In genomic region chr1:30890502-30891222, GRCh38 we compare ENCODE assay signal across 24 cellular contexts. TPM values are rescaled to one million over a fixed set of nuclear protein-coding genes. Genes with fewer than 3 reads are reported as not detected.
DNase-seq lines count a peak whose midpoint lies in the region; ATAC-seq, FAIRE-seq and TF ChIP-seq lines count a peak whose summit lies in the region.
"Had no signal": no experiment of that assay in that cellular context is flagged by ENCODE, and none has a peak within 500 bp of the region (broad histone marks: within the 10 kb centered on the region; RNA-seq: fewer than 3 reads in every experiment).

No MANE protein-coding gene starts in this region.

- no peaks in the 10 kb centered on the region; a peak in 1 of 3 replicates for H3K36me3 ChIP-seq in HEK293 (ENCODE audit: control insufficient read depth in 2 of 2, insufficient read depth in 1 of 2, low read length in 2 of 2)
- H3K36me3 ChIP-seq in GM12878 (ENCODE audit: control insufficient read depth in 2 of 2, insufficient read depth in 2 of 2, low read length in 1 of 2) = no peaks in the 10 kb centered on the region
- H3K36me3 ChIP-seq in hepatocyte (replicated peaks; ENCODE audit: insufficient read depth, low read depth) = no peaks in the 10 kb centered on the region
- no peaks in the 10 kb centered on the region for H3K36me3 ChIP-seq in stomach
- H3K36me3 ChIP-seq: BLaER1, Peyer's patch had no signal

- BruUV-seq in GM12878 (replicated peaks; lab: Mats Ljungman, UMichigan) = no TSS peak

- no peaks in the 10 kb centered on the region; the same call in 1 of the 2 replicates for H4K20me1 ChIP-seq in GM12878 (ENCODE audit: control insufficient read depth, insufficient read depth)
- H4K20me1 ChIP-seq in hepatocyte (ENCODE audit: insufficient read depth, poor library complexity, severe bottlenecking) = no peaks in the 10 kb centered on the region

- POLR2A ChIA-PET in HEK293 (lab: Yijun Ruan, JAX) = no interaction called here
- POLR2A ChIA-PET in GM12878 (lab: Charles Lee) = no interaction called here

- RAD21 ChIA-PET in GM12878 (lab: Charles Lee; ENCODE audit: unreplicated experiment) = interaction anchor here (0.5 kb wide), 1 partner anchor 1680 kb away, joined by 3 read pairs; no protein-coding TSS in a partner anchor

- H3K4me2 ChIP-seq in GM12878 (ENCODE audit: control insufficient read depth, insufficient read depth) (no peak overlapping the region), hepatocyte (peak overlapping the region; percentile 45)
- H3K4me2 ChIP-seq: A549, BLaER1, GM23338 had no signal

- CTCF ChIA-PET in HEK293 (lab: Yijun Ruan, JAX) = no interaction called here
- CTCF ChIA-PET in GM12878 (lab: Yijun Ruan, JAX) = interaction anchor here (0.8 kb wide), 1 partner anchor 13 kb away, joined by 3 read pairs; no protein-coding TSS in a partner anchor

- WGBS in GM12878 (ENCODE audit: insufficient coverage, insufficient replicate concordance, low lambda C conversion rate, missing lambda C conversion rate) = 20% methylated on average over 10 of the region's 10 CpGs
- WGBS in hepatocyte (ENCODE audit: low lambda C conversion rate, missing lambda C conversion rate) = 55% methylated on average over 10 of the region's 10 CpGs
- 62 to 71% (median 69%) methylated on average over 10 of the region's 10 CpGs for WGBS in stomach, 5 donors

- peaks cover 0 to 4% of the 10 kb centered on the region in 2 donors for H3K9me3 Mint-ChIP-seq in activated naive CD4-positive, alpha-beta T cell treated with anti-CD3 and anti-CD28 coated beads, Interleukin-2, amount 50 U/mL, for 72 hours
- H3K9me3 Mint-ChIP-seq: CD4-positive, alpha-beta memory T cell; GM23338 had no signal

- H3K27me3 ChIP-seq in GM12878 (replicated peaks in 1 of 2; ENCODE audit: control insufficient read depth in 2 of 2, insufficient read depth in 2 of 2, low read length in 1 of 2) (no peaks in the 10 kb centered on the region; a peak in 3 of 4 replicates), hepatocyte (no peaks in the 10 kb centered on the region), stomach (no peaks in the 10 kb centered on the region)
- H3K27me3 ChIP-seq: Peyer's patch had no signal

- TF ChIP-seq CTCF in HEK293 (tag by site-specific recombination; IDR thresholded peaks at IDR 0.05) (no peak), GM12878 (IDR thresholded peaks at IDR 0.05 in 2 of 3, conservative IDR thresholded peaks at IDR 0.05 in 1 of 3; ENCODE audit: control insufficient read depth in 2 of 3, extremely low read depth in 1 of 3, insufficient read depth in 1 of 3, low read depth in 3 of 3, low read length in 3 of 3) (no peak), hepatocyte (IDR thresholded peaks at IDR 0.05; ENCODE audit: poor library complexity) (no peak), stomach (IDR thresholded peaks at IDR 0.05) (no peak)

- H2AFZ ChIP-seq in GM12878 (ENCODE audit: control insufficient read depth, low read depth, low read length) = no peak overlapping the region
- H2AFZ ChIP-seq in hepatocyte = no peak overlapping the region
- H2AFZ ChIP-seq: GM23338 had no signal

- H3K4me3 ChIP-seq in HEK293 (ENCODE audit: low read depth, low read length) (no peak overlapping the region), GM12878 (no peak overlapping the region), hepatocyte (no peak overlapping the region), stomach (no peak overlapping the region)
- H3K4me3 ChIP-seq: A549, BLaER1, GM23338, Peyer's patch had no signal

- SMC1A ChIA-PET in GM12878 (lab: Charles Lee; ENCODE audit: uncharacterized antibody, unreplicated experiment) = no interaction called here

- H3K27ac ChIP-seq in HEK293 (ENCODE audit: extremely low read depth, low read depth, low read length) = no peak overlapping the region
- H3K27ac ChIP-seq in GM12878 (ENCODE audit: control insufficient read depth, insufficient read depth) = no peak overlapping the region
- H3K27ac ChIP-seq in hepatocyte = peak overlapping the region; percentile 74
- H3K27ac ChIP-seq in stomach = peak overlapping the region in 4 of 5 donors; percentile 20 to 87 (median 32)
- H3K27ac ChIP-seq: A549, BLaER1 had no signal

- TF ChIP-seq EP300 in GM12878 (IDR thresholded peaks at IDR 0.05; ENCODE audit: borderline replicate concordance in 1 of 2, control insufficient read depth in 1 of 2, low read depth in 2 of 2, low read length in 2 of 2) = no peak
- TF ChIP-seq EP300 in stomach (IDR thresholded peaks at IDR 0.05) = no peak

- in situ Hi-C loops in GM12878 (cut with MboI) = no loop called here

- H3K27ac Mint-ChIP-seq in activated naive CD4-positive, alpha-beta T cell treated with anti-CD3 and anti-CD28 coated beads, Interleukin-2, amount 50 U/mL, for 72 hours = no peak overlapping the region
- H3K27ac Mint-ChIP-seq: CD4-positive, alpha-beta memory T cell; GM23338 had no signal

- H3K79me2 ChIP-seq in GM12878 (ENCODE audit: control insufficient read depth, insufficient read depth, low read length) (no peaks in the 10 kb centered on the region), hepatocyte (peaks cover 43% of the 10 kb centered on the region)

- no peaks in the 10 kb centered on the region for H3K36me3 Mint-ChIP-seq in activated naive CD4-positive, alpha-beta T cell treated with anti-CD3 and anti-CD28 coated beads, Interleukin-2, amount 50 U/mL, for 72 hours
- H3K36me3 Mint-ChIP-seq: CD4-positive, alpha-beta memory T cell had no signal

- no peaks in the 10 kb centered on the region for H3K9me3 ChIP-seq in HEK293 (ENCODE audit: control insufficient read depth, insufficient read depth, low read depth, low read length)
- H3K9me3 ChIP-seq in GM12878 (replicated peaks; ENCODE audit: control insufficient read depth, insufficient read depth, low read length) = no peaks in the 10 kb centered on the region
- H3K9me3 ChIP-seq in hepatocyte (ENCODE audit: low read depth) = no peaks in the 10 kb centered on the region
- H3K9me3 ChIP-seq in stomach = no peaks in the 10 kb centered on the region
- H3K9me3 ChIP-seq: A549, BLaER1, Peyer's patch had no signal

- no peak for TF ChIP-seq RAD21 in GM12878 (IDR thresholded peaks at IDR 0.05; ENCODE audit: insufficient read depth, low read depth, low read length)

- no peaks in the 10 kb centered on the region for H3K9me2 ChIP-seq in hepatocyte (replicated peaks; ENCODE audit: insufficient read depth)

- no peak overlapping the region for H3K9ac ChIP-seq in GM12878 (ENCODE audit: control insufficient read depth, insufficient read depth, low read length)
- H3K9ac ChIP-seq: BLaER1 had no signal

- no peaks in the 10 kb centered on the region for H3K4me1 ChIP-seq in HEK293 (ENCODE audit: control insufficient read depth, insufficient read depth, low read length)
- H3K4me1 ChIP-seq in GM12878 (ENCODE audit: control insufficient read depth, insufficient read depth, low read length) = no peaks in the 10 kb centered on the region
- H3K4me1 ChIP-seq in hepatocyte (ENCODE audit: insufficient read depth) = peaks cover 41% of the 10 kb centered on the region
- H3K4me1 ChIP-seq in stomach = peaks cover 16 to 91% (median 58%) of the 10 kb centered on the region in 4 donors

- ATAC-seq in GM12878 (no peak), esophagus mucosa (no peak)
- no peak for ATAC-seq in activated naive CD4-positive, alpha-beta T cell treated with anti-CD3 and anti-CD28 coated beads, Interleukin-2, amount 50 U/mL, for 72 hours
- ATAC-seq: A549, GM23338, HCT116 had no signal

- FAIRE-seq in GM12878 (lab: Jason Lieb, UNC) = no peak
- FAIRE-seq: A549, GM12891 had no signal

- intact Hi-C loops in GM12878 (cut with micrococcal nuclease; ENCODE audit: unreplicated experiment) = no loop called here
- intact Hi-C loops in stomach (cut with DNase I; ENCODE audit: low total_unique reads) = no loop called here

- DNase-seq in GM12878 (ENCODE audit: low read depth, low spot score) (no peak), hepatocyte (ENCODE audit: low spot score) (peak; percentile 68), stomach (no peak), anterior cingulate cortex (lab: John Stamatoyannopoulos, UW) (no peak)
- DNase-seq in activated naive CD4-positive, alpha-beta T cell treated with anti-CD3 and anti-CD28 coated beads, Interleukin-2, amount 50 U/mL, for 72 hours (ENCODE audit: low spot score in 2 of 2) = no peak
- DNase-seq: Calu3; CD4-positive, alpha-beta memory T cell; GF-D8; KBM-7; NCI-H1105 treated with DMSO at 0.1 percent for 48 hours; NCI-H187; NCI-H2107; NCI-H510A; NCI-H748 treated with DMSO at 0.1 percent for 48 hours; NK-92 treated with Interleukin-12 subunit alpha and Interleukin-12 subunit beta, amount 100 ng/mL, for 24 hours; Peyer's patch; Right ventricle myocardium superior had no signal

- TF ChIP-seq POLR2A in GM12878 (IDR thresholded peaks at IDR 0.05; ENCODE audit: low read depth, low read length) (no peak), stomach (IDR thresholded peaks at IDR 0.05) (no peak)

TF ChIP-seq in HEK293, 187 proteins besides CTCF, POLR2A, EP300 and RAD21 (continues in another document):
- TF ChIP-seq ZFHX2 (tag by site-specific recombination; conservative IDR thresholded peaks at IDR 0.05) = peak; percentile 52; the same call in 1 of the 2 replicates

TF ChIP-seq in GM12878, 131 proteins besides CTCF, POLR2A, EP300 and RAD21 (continues in another document):
- TF ChIP-seq NBN (IDR thresholded peaks at IDR 0.05) = no peak

RNA-seq across cellular contexts. Expression of gene SDC3, which starts 17.9 kb away (rescaled TPM):
- total RNA-seq in GM12878 (2013; cell fraction: nucleolus; rRNA removed) = 0.06 and 0.24 TPM in 2 replicates
- total RNA-seq in GM12878 (2014; rRNA removed) (under 0.01 TPM in 1 of 2 replicates, not detected in the other), GM12878 (2014; rRNA removed; fragmentation: Illumina TruSeq; extraction: Trizol) (0.05 and 0.09 TPM in 2 replicates), GM12878 (2021) (0.24 and 0.36 TPM in 2 replicates), hepatocyte (28.6 and 33.5 TPM in 2 replicates), stomach (10 to 100 TPM in 4 of 5 donors, under 1 TPM in 1; 0.58 to 47.2 (median 30.8) TPM), esophagus mucosa (3.3 TPM)
- polyA plus RNA-seq in GM12878 (2011; ENCODE audit: low read depth) = 0.12 TPM
- polyA plus RNA-seq in GM12878 (2011; rRNA removed) (0.13 and 0.46 TPM in 2 replicates), GM12878 (2014; fragmentation: Illumina TruSeq; extraction: Trizol) (0.04 TPM in 1 of 2 replicates, not detected in the other), GM12878 (2014; fragmentation: Nextera tagmentation; extraction: Ambion mirVana) (under 1 TPM in 1 of 2 experiments, not detected in 1; under 0.01 TPM), GM12878 (2014; rRNA removed) (0.10 and 0.23 TPM in 2 replicates), GM12878 (2016; fragmentation: Nextera tagmentation; extraction: Ambion mirVana) (under 1 TPM in 1 of 2 experiments, not detected in 1; 0.04 TPM), hepatocyte (51.0 and 60.0 TPM in 2 replicates), stomach (10 to 100 TPM in 2 of 3 donors, 1 to 10 TPM in 1; 9.9 to 13.0 (median 10.7) TPM)
- 0.57 and 0.70 TPM in 2 replicates for polyA plus RNA-seq in GM12878 (2011; cell fraction: cytosol; rRNA removed)
- polyA plus RNA-seq in GM12878 (2011; cell fraction: nucleus; rRNA removed) = 0.66 and 0.72 TPM in 2 replicates
- polyA plus RNA-seq in GM12878 (2012) = 0.08 and 0.22 TPM in 2 replicates
- 0.37 and 0.67 TPM in 2 replicates for polyA minus RNA-seq in GM12878 (2011; rRNA and poly(A)+ RNA removed)
- 1.1 TPM in 1 of 2 replicates, not detected in the other for polyA minus RNA-seq in GM12878 (2011; cell fraction: cytosol; rRNA and poly(A)+ RNA removed)
- 0.24 and 0.38 TPM in 2 replicates for polyA minus RNA-seq in GM12878 (2011; cell fraction: nucleus; rRNA and poly(A)+ RNA removed)
- total RNA-seq in activated naive CD4-positive, alpha-beta T cell treated with anti-CD3 and anti-CD28 coated beads, Interleukin-2, amount 50 U/mL, for 72 hours = 1 to 10 TPM in 1 of 2 donors, not detected in 1; 1.7 TPM
- polyA plus RNA-seq: CD4-positive, alpha-beta memory T cell had no signal

Comparison
In these comparisons a context has a peak if more than half of its experiments do, and no peak if none do; other contexts are left out.
1. H3K27ac ChIP-seq: peak in hepatocyte (single experiment) and stomach (4 of 5); none in HEK293 (single experiment) and GM12878 (single experiment).